15 cellular contexts compared by ENCODE assay signal in genomic region chr2:140643761-140644187, GRCh38.
DNase-seq lines count a peak whose midpoint lies in the region; ATAC-seq and TF ChIP-seq lines count a peak whose summit lies in the region.
"Had no signal": no experiment of that assay in that cellular context is flagged by ENCODE, and none has a peak within 500 bp of the region (broad histone marks: within the 10 kb centered on the region; RNA-seq: fewer than 3 reads in every experiment).

No MANE protein-coding gene starts in this region.

- no peaks in the 10 kb centered on the region for H3K36me3 ChIP-seq in SJCRH30
- H3K36me3 ChIP-seq: gastroesophageal sphincter, neural progenitor cell, spleen, tibial nerve had no signal

- no peaks in the 10 kb centered on the region for H3K27me3 ChIP-seq in SJCRH30
- H3K27me3 ChIP-seq: gastroesophageal sphincter, neural progenitor cell, spleen, tibial nerve had no signal

- H3K4me1 ChIP-seq in SJCRH30 = peaks cover 14% of the 10 kb centered on the region; the same call in 1 of the 2 replicates
- H3K4me1 ChIP-seq: gastroesophageal sphincter, neural progenitor cell, spleen, tibial nerve had no signal

- DNase-seq in HCEC 1CT (peak; percentile 70), SJCRH30 (peak; percentile 13 to 44), fibroblast of peridontal ligament (ENCODE audit: extremely low read depth) (peak; percentile 75), retinal pigment epithelial cell (ENCODE audit: low read depth) (no peak), Ammon's horn (ENCODE audit: low spot score) (no peak), cerebellum (ENCODE audit: low spot score) (no peak)
- DNase-seq: activated CD8-positive, alpha-beta T cell treated with anti-CD3 and anti-CD28 coated beads for 36 hours; OCI-M1; spleen had no signal

- TF ChIP-seq CTCF in retinal pigment epithelial cell (conservative IDR thresholded peaks at IDR 0.05; ENCODE audit: low read depth, low read length) = no peak

- H3K9me3 ChIP-seq in SJCRH30 (replicated peaks) = no peaks in the 10 kb centered on the region
- H3K9me3 ChIP-seq: gastroesophageal sphincter, spleen, tibial nerve had no signal

- no peak for ATAC-seq in GM19395 (IDR thresholded peaks at IDR 0.05; ENCODE audit: unreplicated experiment)
- ATAC-seq: activated CD8-positive, alpha-beta T cell treated with anti-CD3 and anti-CD28 coated beads for 36 hours; gastroesophageal sphincter; left lobe of liver had no signal

- H3K27ac ChIP-seq in SJCRH30 = peak overlapping the region; percentile 25; the same call in 1 of the 2 replicates
- H3K27ac ChIP-seq: coronary artery, gastroesophageal sphincter, neural progenitor cell, spleen, tibial nerve had no signal

- H3K4me3 ChIP-seq in SJCRH30 = no peak overlapping the region
- H3K4me3 ChIP-seq in retinal pigment epithelial cell (ENCODE audit: low read length) = peak overlapping the region; percentile 12
- H3K4me3 ChIP-seq: coronary artery, gastroesophageal sphincter, neural progenitor cell, spleen, tibial nerve had no signal

Comparison
In these comparisons a context has a peak if more than half of its experiments do, and no peak if none do; other contexts are left out.
1. DNase-seq: peak in HCEC 1CT (single experiment), SJCRH30 (2 of 2) and fibroblast of peridontal ligament (single experiment); none in retinal pigment epithelial cell (single experiment), Ammon's horn (single experiment) and cerebellum (single experiment).